2 cellular contexts compared by ENCODE assay signal in the genomic region with DNA sequence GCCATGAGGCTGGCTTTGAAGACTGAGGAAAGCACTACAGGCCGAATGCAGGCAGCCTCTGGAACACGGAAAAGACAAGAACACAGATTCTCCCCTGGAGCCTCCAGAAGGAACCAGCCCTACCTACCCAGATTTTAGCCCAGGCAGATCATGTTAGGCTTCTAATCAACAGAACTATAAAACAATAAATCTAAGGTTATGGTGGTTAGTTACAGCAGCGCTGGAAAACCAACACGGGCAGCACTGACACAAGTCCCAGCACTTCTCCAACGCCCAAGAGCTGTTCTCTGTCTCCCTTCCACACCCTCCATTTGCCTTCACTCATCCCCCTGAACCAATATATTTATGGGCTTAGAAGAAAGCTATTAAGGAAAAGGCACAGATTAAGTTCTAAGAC.
TF ChIP-seq lines count a peak whose summit lies in the region.

No MANE protein-coding gene starts in this region.

TF ChIP-seq in IMR-90, 13 proteins besides CTCF, POLR2A, EP300 and RAD21:
- TF ChIP-seq, protein P1, sequence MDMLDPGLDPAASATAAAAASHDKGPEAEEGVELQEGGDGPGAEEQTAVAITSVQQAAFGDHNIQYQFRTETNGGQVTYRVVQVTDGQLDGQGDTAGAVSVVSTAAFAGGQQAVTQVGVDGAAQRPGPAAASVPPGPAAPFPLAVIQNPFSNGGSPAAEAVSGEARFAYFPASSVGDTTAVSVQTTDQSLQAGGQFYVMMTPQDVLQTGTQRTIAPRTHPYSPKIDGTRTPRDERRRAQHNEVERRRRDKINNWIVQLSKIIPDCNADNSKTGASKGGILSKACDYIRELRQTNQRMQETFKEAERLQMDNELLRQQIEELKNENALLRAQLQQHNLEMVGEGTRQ (IDR thresholded peaks at IDR 0.05; ENCODE audit: low read depth, low read length), result no peak
- TF ChIP-seq RFX5 (IDR thresholded peaks at IDR 0.05; ENCODE audit: low read depth, low read length) (no peak), MAZ (IDR thresholded peaks at IDR 0.05; ENCODE audit: borderline replicate concordance, low read depth, low read length) (no peak), FOS (IDR thresholded peaks at IDR 0.05; ENCODE audit: low read depth, low read length) (no peak)
TF ChIP-seq in IMR-90: peak in this region for 0.

TF ChIP-seq in SK-N-SH, 30 proteins besides CTCF, POLR2A, EP300 and RAD21:
- TF ChIP-seq, protein P2, sequence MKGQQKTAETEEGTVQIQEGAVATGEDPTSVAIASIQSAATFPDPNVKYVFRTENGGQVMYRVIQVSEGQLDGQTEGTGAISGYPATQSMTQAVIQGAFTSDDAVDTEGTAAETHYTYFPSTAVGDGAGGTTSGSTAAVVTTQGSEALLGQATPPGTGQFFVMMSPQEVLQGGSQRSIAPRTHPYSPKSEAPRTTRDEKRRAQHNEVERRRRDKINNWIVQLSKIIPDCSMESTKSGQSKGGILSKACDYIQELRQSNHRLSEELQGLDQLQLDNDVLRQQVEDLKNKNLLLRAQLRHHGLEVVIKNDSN (IDR thresholded peaks at IDR 0.05; ENCODE audit: borderline replicate concordance, low read depth), result no peak
TF ChIP-seq in SK-N-SH: peak in this region for 0.
